22 cellular contexts compared by ENCODE assay signal in the genomic region with DNA sequence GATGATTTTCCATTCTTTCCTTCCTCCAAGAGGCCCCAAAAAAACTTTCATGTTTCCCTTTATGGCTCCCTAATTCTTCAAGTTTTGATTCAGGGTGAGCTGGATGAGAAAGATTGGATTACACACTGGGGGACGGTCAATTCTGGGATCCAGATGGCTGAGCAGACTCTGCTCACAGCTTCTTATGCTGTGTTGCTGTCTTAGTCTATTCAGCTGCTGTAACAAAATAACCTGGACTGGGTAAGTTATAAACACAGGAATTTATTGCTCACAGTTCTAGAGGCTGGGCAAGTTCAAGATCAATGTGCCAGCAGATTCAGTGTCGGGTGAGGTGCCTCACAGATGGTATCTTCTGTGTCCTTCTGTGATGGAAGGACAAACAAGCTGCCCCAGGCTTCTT. TPM values are rescaled to one million over a fixed set of nuclear protein-coding genes. Genes with fewer than 3 reads are reported as not detected.
DNase-seq lines count a peak whose midpoint lies in the region; ATAC-seq, FAIRE-seq and TF ChIP-seq lines count a peak whose summit lies in the region.
"Had no signal": no experiment of that assay in that cellular context is flagged by ENCODE, and none has a peak within 500 bp of the region (broad histone marks: within the 10 kb centered on the region; RNA-seq: fewer than 3 reads in every experiment).

No MANE protein-coding gene starts in this region.

- no peak overlapping the region for H2AK5ac ChIP-seq in H1 (ENCODE audit: low read depth, low read length)

- H3K27me3 ChIP-seq in Caco-2 (replicated peaks; ENCODE audit: control insufficient read depth, insufficient read depth, low read length) (no peaks in the 10 kb centered on the region), H1 (replicated peaks in 1 of 4; ENCODE audit: control insufficient read depth in 3 of 4, extremely low read depth in 1 of 4, insufficient read depth in 3 of 4, low read length in 3 of 4) (no peaks in the 10 kb centered on the region; a peak in 1 of 7 replicates), small intestine (ENCODE audit: control insufficient read depth in 2 of 2, insufficient read depth in 2 of 2, low read length in 2 of 2) (no peaks in the 10 kb centered on the region)
- H3K27me3 ChIP-seq: BLaER1 had no signal

- no peak overlapping the region for H3K9ac ChIP-seq in H1 (replicated peaks in 1 of 4; ENCODE audit: extremely low read depth in 1 of 4, low read depth in 3 of 4, low read length in 3 of 4)
- H3K9ac ChIP-seq: BLaER1 had no signal

- H3K14ac ChIP-seq in H1 (ENCODE audit: insufficient read length): no peak overlapping the region

- CTCF ChIA-PET in Caco-2 (lab: Charles Lee): interaction anchor here (2.6 kb wide), 1 partner anchor 11 kb away, joined by 7 read pairs; no protein-coding TSS in a partner anchor
- CTCF ChIA-PET in H1 (lab: Charles Lee; ENCODE audit: partially characterized antibody): interaction anchor here (0.9 to 1.4 kb wide), 3 partner anchors 15 to 30 kb away, joined by 3 to 4 read pairs (median 3); no protein-coding TSS in a partner anchor

- H3K9me3 Mint-ChIP-seq in Caco-2 (ENCODE audit: unreplicated experiment) (no peaks in the 10 kb centered on the region), chondrocyte (ENCODE audit: low read depth) (no peaks in the 10 kb centered on the region)
- H3K9me3 Mint-ChIP-seq: CD8-positive, alpha-beta T cell; GM23338; HFFc6; IgD-negative memory B cell had no signal

- H3K27ac ChIP-seq in H1 (ENCODE audit: low read depth, low read length) (no peak overlapping the region), small intestine (ENCODE audit: low read depth in 1 of 2, low read length in 1 of 2) (no peak overlapping the region)
- H3K27ac ChIP-seq: BLaER1 had no signal

- no peaks in the 10 kb centered on the region for H3K79me2 ChIP-seq in H1 (ENCODE audit: control insufficient read depth in 1 of 2, insufficient read depth in 2 of 2, low read length in 2 of 2)

- H2BK120ac ChIP-seq in H1 (replicated peaks; ENCODE audit: low read depth, low read length): no peak overlapping the region

- no peak overlapping the region for H3K56ac ChIP-seq in H1 (replicated peaks; ENCODE audit: insufficient read length, low read depth, low read length)

- H3K4me1 ChIP-seq in Caco-2: peaks cover 78% of the 10 kb centered on the region
- H3K4me1 ChIP-seq in H1 (replicated peaks in 1 of 4; ENCODE audit: control insufficient read depth in 3 of 4, insufficient read depth in 4 of 4, low read length in 3 of 4): peaks cover 0 to 4% (median 0%) of the 10 kb centered on the region in 4 experiments; a peak in 2 of 7 replicates
- H3K4me1 ChIP-seq in small intestine (ENCODE audit: control insufficient read depth in 2 of 2, insufficient read depth in 1 of 2, low read depth in 1 of 2, low read length in 1 of 2): peaks cover 3 to 4% of the 10 kb centered on the region in 2 donors

- WGBS in H1 (ENCODE audit: extremely low coverage in 1 of 2, insufficient coverage in 1 of 2, insufficient read length in 1 of 2, insufficient replicate concordance in 2 of 2, low coverage in 1 of 2, low lambda C conversion rate in 2 of 2, missing lambda C conversion rate in 1 of 2), 2 experiments: 82% methylated on average over 2 of the region's 2 CpGs; no CpG with 5 or more reads in 1 of the 2 experiments
- WGBS in small intestine, 3 donors: 81 to 89% (median 86%) methylated on average over 2 of the region's 2 CpGs

- FAIRE-seq in H1 (lab: Jason Lieb, UNC) (no peak), small intestine (lab: Jason Lieb, UNC) (no peak)
- FAIRE-seq: GM12892, GM18507, HTR-8/SVneo had no signal

- H3K18ac ChIP-seq in H1 (ENCODE audit: extremely low read depth, low read length): no peak overlapping the region

- H3K9me3 ChIP-seq in Caco-2: peaks cover 5% of the 10 kb centered on the region; the same call in 1 of the 2 replicates
- H3K9me3 ChIP-seq in H1 (ENCODE audit: insufficient read depth in 2 of 2, low read depth in 1 of 2, low read length in 1 of 2): no peaks in the 10 kb centered on the region
- H3K9me3 ChIP-seq in small intestine (ENCODE audit: control insufficient read depth, low read depth): no peaks in the 10 kb centered on the region
- H3K9me3 ChIP-seq: BLaER1 had no signal

- no peaks in the 10 kb centered on the region for H3K79me1 ChIP-seq in H1 (ENCODE audit: low read depth, low read length)

- H2AFZ ChIP-seq in H1 (ENCODE audit: low read length): 0 out of 2 replicates have a peak overlapping the region, but pooled peaks have one; percentile 13
- H2AFZ ChIP-seq: GM23338 had no signal

- intact Hi-C loops in Caco-2 (cut with micrococcal nuclease; ENCODE audit: unreplicated experiment): no loop called here

- no peak overlapping the region for H4K91ac ChIP-seq in H1 (replicated peaks; ENCODE audit: insufficient read length, low read length)

- TF ChIP-seq CTCF in Caco-2 (IDR thresholded peaks at IDR 0.05; ENCODE audit: insufficient read depth in 1 of 2, low read depth in 1 of 2, low read length in 1 of 2, severe bottlenecking in 1 of 2, unreplicated experiment in 1 of 2): no peak
- TF ChIP-seq CTCF in H1 (IDR thresholded peaks at IDR 0.05; ENCODE audit: control extremely low read depth in 1 of 3, insufficient read depth in 1 of 3, low read depth in 1 of 3, low read length in 3 of 3): no peak
- TF ChIP-seq CTCF in chondrocyte (IDR thresholded peaks at IDR 0.05): no peak

- no TSS peak for BruUV-seq in Caco-2 (replicated peaks; lab: Mats Ljungman, UMichigan)

- no peak overlapping the region for H3K23ac ChIP-seq in H1 (ENCODE audit: insufficient read length)

- no peak overlapping the region for H4K8ac ChIP-seq in H1 (ENCODE audit: extremely low read depth, insufficient read depth, low read length)

- no peak overlapping the region for H3K4me2 ChIP-seq in H1 (ENCODE audit: insufficient read depth in 1 of 2, low read depth in 2 of 2, low read length in 2 of 2)
- H3K4me2 ChIP-seq: BLaER1, GM23338 had no signal

- H2BK12ac ChIP-seq in H1 (ENCODE audit: low read depth, low read length): no peak overlapping the region

- H3K27ac Mint-ChIP-seq in Caco-2 (ENCODE audit: unreplicated experiment) (peak overlapping the region; percentile 32), chondrocyte (ENCODE audit: unreplicated experiment) (no peak overlapping the region)
- H3K27ac Mint-ChIP-seq: CD8-positive, alpha-beta T cell; GM23338; HFFc6; IgD-negative memory B cell had no signal

- H4K5ac ChIP-seq in H1 (ENCODE audit: insufficient read length, low read depth, low read length): no peak overlapping the region

- peaks cover 25% of the 10 kb centered on the region for H3K4me1 Mint-ChIP-seq in Caco-2 (ENCODE audit: low read depth, unreplicated experiment)
- H3K4me1 Mint-ChIP-seq in chondrocyte (ENCODE audit: low read depth): no peaks in the 10 kb centered on the region

- H3K36me3 Mint-ChIP-seq in Caco-2 (ENCODE audit: insufficient read depth, unreplicated experiment) (no peaks in the 10 kb centered on the region), chondrocyte (ENCODE audit: low read depth) (no peaks in the 10 kb centered on the region)
- H3K36me3 Mint-ChIP-seq: CD8-positive, alpha-beta T cell; IgD-negative memory B cell had no signal

- TF ChIP-seq RAD21 in H1 (IDR thresholded peaks at IDR 0.05 in 1 of 2, conservative IDR thresholded peaks at IDR 0.05 in 1 of 2; ENCODE audit: low read depth in 2 of 2, low read length in 2 of 2): no peak

- no peaks in the 10 kb centered on the region for H4K20me1 ChIP-seq in H1 (replicated peaks in 1 of 2; ENCODE audit: control insufficient read depth in 1 of 2, insufficient read depth in 2 of 2, low read length in 2 of 2)
- H4K20me1 ChIP-seq: BLaER1 had no signal

- DNase-seq in NCI-H2171 treated with DMSO at 0.1 percent for 48 hours (lab: John Stamatoyannopoulos, UW): peak; percentile 6
- DNase-seq in NCI-H2171 (lab: John Stamatoyannopoulos, UW): no peak
- DNase-seq in Caco-2: no peak
- DNase-seq in H1 (ENCODE audit: low read depth in 1 of 2, low spot score in 2 of 2): no peak
- DNase-seq in small intestine: peak; percentile 14
- no peak for DNase-seq in chondrocyte (ENCODE audit: low spot score)
- no peak for DNase-seq in NCI-H187 (lab: John Stamatoyannopoulos, UW)
- DNase-seq: 8988T; CD8-positive, alpha-beta T cell; DMS153; DMS79; GDM1; H7; HFFc6 had no signal

- H3K4me3 ChIP-seq in Caco-2 (ENCODE audit: low read depth, low read length) (no peak overlapping the region), H1 (ENCODE audit: extremely low read depth in 1 of 4, insufficient read depth in 2 of 4, low read depth in 3 of 4, low read length in 4 of 4) (no peak overlapping the region), small intestine (ENCODE audit: low read depth in 1 of 2, low read length in 2 of 2) (no peak overlapping the region)
- H3K4me3 ChIP-seq: BLaER1, GM23338 had no signal

- no peak overlapping the region for H2BK15ac ChIP-seq in H1 (ENCODE audit: low read length)

- no peak for TF ChIP-seq POLR2A in H1 (IDR thresholded peaks at IDR 0.05; ENCODE audit: control extremely low read depth in 1 of 2, low read depth in 2 of 2, low read length in 2 of 2)

- H3K4me3 Mint-ChIP-seq in Caco-2 (ENCODE audit: unreplicated experiment) (no peak overlapping the region), chondrocyte (ENCODE audit: unreplicated experiment) (no peak overlapping the region)
- H3K4me3 Mint-ChIP-seq: CD8-positive, alpha-beta T cell; GM23338; HFFc6; IgD-negative memory B cell had no signal

- H3K27me3 Mint-ChIP-seq in Caco-2 (ENCODE audit: insufficient read depth, unreplicated experiment) (no peaks in the 10 kb centered on the region), chondrocyte (ENCODE audit: low read depth) (peaks cover 5% of the 10 kb centered on the region)
- H3K27me3 Mint-ChIP-seq: IgD-negative memory B cell had no signal

- H3K4ac ChIP-seq in H1 (replicated peaks; ENCODE audit: insufficient read length, low read depth, low read length): no peak overlapping the region

- ATAC-seq in GM21737 (IDR thresholded peaks at IDR 0.05; ENCODE audit: unreplicated experiment): no peak
- ATAC-seq: CD8-positive, alpha-beta T cell; GM23338; HCT116 had no signal

- no peaks in the 10 kb centered on the region for H3K36me3 ChIP-seq in Caco-2 (ENCODE audit: control insufficient read depth, insufficient read depth, low read length)
- H3K36me3 ChIP-seq in H1 (ENCODE audit: control insufficient read depth in 2 of 4, insufficient read depth in 4 of 4, low read length in 3 of 4): no peaks in the 10 kb centered on the region
- no peaks in the 10 kb centered on the region for H3K36me3 ChIP-seq in small intestine (ENCODE audit: control insufficient read depth in 2 of 2, insufficient read depth in 2 of 2, low read length in 2 of 2)
- H3K36me3 ChIP-seq: BLaER1 had no signal

- H3K23me2 ChIP-seq in H1 (ENCODE audit: low read depth, low read length): no peaks in the 10 kb centered on the region

- POLR2A ChIA-PET in Caco-2 (lab: Charles Lee): interaction anchor here (0.9 kb wide), 1 partner anchor 23 kb away, joined by 3 read pairs; the partner anchor contains the start of gene SMAD5
- POLR2A ChIA-PET in H1 (lab: Charles Lee; ENCODE audit: partially characterized antibody): no interaction called here

- H2BK5ac ChIP-seq in H1 (ENCODE audit: low read depth, low read length): no peak overlapping the region

- no peak for TF ChIP-seq EP300 in H1 (IDR thresholded peaks at IDR 0.05; ENCODE audit: borderline replicate concordance in 1 of 2, low read depth in 2 of 2, low read length in 2 of 2)

- no peak overlapping the region for H2BK20ac ChIP-seq in H1 (ENCODE audit: low read length)

RNA-seq across cellular contexts. Expression of gene SMAD5, which starts 23.2 kb away (rescaled TPM):
- 141 and 142 TPM in 2 replicates for total RNA-seq in Caco-2 (2022)
- total RNA-seq in H1 (2021; fragmentation: NEBNext Ultra II Directional; extraction: Animal tissue kit (Norgen Biotek cat#: 25700)): 60.5 and 62.9 TPM in 2 replicates
- 22.5 and 30.2 TPM in 2 replicates for polyA plus RNA-seq in H1 (2011; rRNA removed)
- 29.6 TPM for polyA plus RNA-seq in H1 (2011; cell fraction: cytosol; rRNA removed)
- 13.5 TPM for polyA plus RNA-seq in H1 (2011; cell fraction: nucleus; rRNA removed)
- polyA plus RNA-seq in H1 (2012, experiment 1 of 2): 21.3 to 39.0 TPM (median 29.5 TPM) in 4 replicates
- 1.7 TPM for polyA plus RNA-seq in H1 (2012, experiment 2 of 2)
- polyA plus RNA-seq in H1 (2013, experiment 1 of 2): 21.4 TPM
- polyA plus RNA-seq in H1 (2013, experiment 2 of 2): 20.4 TPM
- 116 and 150 TPM in 2 replicates for polyA minus RNA-seq in H1 (2011; rRNA and poly(A)+ RNA removed)
- polyA minus RNA-seq in H1 (2011; cell fraction: cytosol; rRNA and poly(A)+ RNA removed): 59.1 TPM
- polyA minus RNA-seq in H1 (2011; cell fraction: nucleus; rRNA and poly(A)+ RNA removed): 67.5 TPM
- polyA plus RNA-seq in small intestine: 10 to 100 TPM in 1 of 3 donors, 1 to 10 TPM in 2; 3.4 to 10.8 (median 7.3) TPM
- total RNA-seq in chondrocyte: 51.7 to 62.3 TPM (median 55.3 TPM) in 3 replicates

Comparison
In these comparisons a context has a peak if more than half of its experiments do, and no peak if none do; other contexts are left out.
1. DNase-seq: peak in NCI-H2171 treated with DMSO at 0.1 percent for 48 hours (single experiment) and small intestine (single experiment); none in NCI-H2171 (single experiment), Caco-2 (0 of 2), H1 (0 of 2), chondrocyte (single experiment) and NCI-H187 (0 of 2).